In genomic region chr22:38246692-38247091, GRCh38 we compare ENCODE assay signal across 15 cellular contexts. TPM values are rescaled to one million over a fixed set of nuclear protein-coding genes. Genes with fewer than 3 reads are reported as not detected.
DNase-seq lines count a peak whose midpoint lies in the region; ATAC-seq and TF ChIP-seq lines count a peak whose summit lies in the region.
"Had no signal": no experiment of that assay in that cellular context is flagged by ENCODE, and none has a peak within 500 bp of the region (broad histone marks: within the 10 kb centered on the region; RNA-seq: fewer than 3 reads in every experiment).

No MANE protein-coding gene starts in this region.

- H3K9me3 ChIP-seq in vagina, result no peaks in the 10 kb centered on the region

- TF ChIP-seq CTCF in brain (conservative IDR thresholded peaks at IDR 0.05), result no peak
- TF ChIP-seq CTCF in vagina (IDR thresholded peaks at IDR 0.05), result no peak

- no peak overlapping the region for H3K4me3 ChIP-seq in vagina
- H3K4me3 ChIP-seq: GM23338 had no signal

- H3K4me1 Mint-ChIP-seq in brain, result peaks cover 45% of the 10 kb centered on the region
- H3K4me1 Mint-ChIP-seq: activated CD4-positive, alpha-beta memory T cell treated with anti-CD3 and anti-CD28 coated beads, Interleukin-2, amount 10 ng/mL, durations not matched to agents 7 days and 5 days had no signal

- peaks cover 52% of the 10 kb centered on the region for H3K4me1 ChIP-seq in vagina

- intact Hi-C loops in left cardiac atrium (cut with DNase I), result no loop called here
- intact Hi-C loops in posterior vena cava (cut with DNase I), result no loop called here
- intact Hi-C loops in vagina (cut with DNase I), result no loop called here

- DNase-seq in left cardiac atrium (peak; percentile 67), posterior vena cava (ENCODE audit: low spot score) (peak; percentile 91), vagina (ENCODE audit: extremely low spot score in 2 of 2) (no peak), GM19238 (ENCODE audit: insufficient read length, low spot score) (no peak), NCI-H128 (lab: John Stamatoyannopoulos, UW; ENCODE audit: unreplicated experiment) (no peak)
- DNase-seq: activated CD4-positive, alpha-beta memory T cell treated with anti-CD3 and anti-CD28 coated beads, Interleukin-2, amount 10 ng/mL, durations not matched to agents 7 days and 5 days; activated effector memory CD4-positive, alpha-beta T cell treated with Interleukin-2 at 50 U/mL for 16 hours; GF-D8; KBM-7; NCI-H187; NCI-H526 treated with DMSO at 0.1 percent for 48 hours; stimulated activated CD4-positive, alpha-beta T cell treated with anti-CD3 and anti-CD28 coated beads, Interleukin-1b, Interleukin-23, amount 100 ng/mL, for 48 hours had no signal

- H3K9me3 Mint-ChIP-seq in brain, result peaks cover 0 to 14% (median 2%) of the 10 kb centered on the region in 5 experiments
- H3K9me3 Mint-ChIP-seq: activated CD4-positive, alpha-beta memory T cell treated with anti-CD3 and anti-CD28 coated beads, Interleukin-2, amount 10 ng/mL, durations not matched to agents 7 days and 5 days; GM23338 had no signal

- peak overlapping the region; percentile 78 for H3K27ac ChIP-seq in vagina

- H3K27me3 ChIP-seq in vagina, result no peaks in the 10 kb centered on the region

- peaks cover 62% of the 10 kb centered on the region for H3K36me3 Mint-ChIP-seq in brain

- peaks cover 0 to 26% of the 10 kb centered on the region in 2 donors for H3K36me3 ChIP-seq in vagina

- peak overlapping the region; percentile 13 to 86 (median 56) for H3K27ac Mint-ChIP-seq in brain
- H3K27ac Mint-ChIP-seq: activated CD4-positive, alpha-beta memory T cell treated with anti-CD3 and anti-CD28 coated beads, Interleukin-2, amount 10 ng/mL, durations not matched to agents 7 days and 5 days; GM23338 had no signal

- no peaks in the 10 kb centered on the region for H3K27me3 Mint-ChIP-seq in brain
- H3K27me3 Mint-ChIP-seq: activated CD4-positive, alpha-beta memory T cell treated with anti-CD3 and anti-CD28 coated beads, Interleukin-2, amount 10 ng/mL, durations not matched to agents 7 days and 5 days had no signal

- ATAC-seq in left cardiac atrium, result peak; percentile 79 to 86
- ATAC-seq in HG02938 (IDR thresholded peaks at IDR 0.05; ENCODE audit: unreplicated experiment), result no peak
- ATAC-seq: GM23338 had no signal

- no peak for TF ChIP-seq POLR2A in vagina (IDR thresholded peaks at IDR 0.05)

- no peak overlapping the region for H3K4me3 Mint-ChIP-seq in brain
- H3K4me3 Mint-ChIP-seq: activated CD4-positive, alpha-beta memory T cell treated with anti-CD3 and anti-CD28 coated beads, Interleukin-2, amount 10 ng/mL, durations not matched to agents 7 days and 5 days; GM23338 had no signal

RNA-seq across cellular contexts. Expression of gene TMEM184B, which starts 26.1 kb away (rescaled TPM):
- 97.3 TPM for polyA plus RNA-seq in brain (ENCODE audit: insufficient read depth, low read depth, low replicate concordance)
- total RNA-seq in left cardiac atrium (10 to 100 TPM; 47.2 to 60.3 TPM), posterior vena cava (10 to 100 TPM; 42.9 to 49.7 TPM), vagina (50.8 TPM)

RNA-seq across cellular contexts. Expression of gene MAFF, which starts 44.9 kb away (rescaled TPM):
- polyA plus RNA-seq in brain (ENCODE audit: insufficient read depth, low read depth, low replicate concordance), result 10.5 TPM
- total RNA-seq in left cardiac atrium (10 to 100 TPM in 1 of 2 donors, 1 to 10 TPM in 1; 9.4 to 27.8 TPM), posterior vena cava (10 to 100 TPM; 22.1 to 72.7 TPM), vagina (90.6 TPM)

Comparison
In these comparisons a context has a peak if more than half of its experiments do, and no peak if none do; other contexts are left out.
1. DNase-seq: peak in left cardiac atrium (single experiment) and posterior vena cava (single experiment); none in vagina (0 of 2), GM19238 (single experiment) and NCI-H128 (single experiment).